Comparison of ENCODE assay signal across 16 cellular contexts in the genomic region with DNA sequence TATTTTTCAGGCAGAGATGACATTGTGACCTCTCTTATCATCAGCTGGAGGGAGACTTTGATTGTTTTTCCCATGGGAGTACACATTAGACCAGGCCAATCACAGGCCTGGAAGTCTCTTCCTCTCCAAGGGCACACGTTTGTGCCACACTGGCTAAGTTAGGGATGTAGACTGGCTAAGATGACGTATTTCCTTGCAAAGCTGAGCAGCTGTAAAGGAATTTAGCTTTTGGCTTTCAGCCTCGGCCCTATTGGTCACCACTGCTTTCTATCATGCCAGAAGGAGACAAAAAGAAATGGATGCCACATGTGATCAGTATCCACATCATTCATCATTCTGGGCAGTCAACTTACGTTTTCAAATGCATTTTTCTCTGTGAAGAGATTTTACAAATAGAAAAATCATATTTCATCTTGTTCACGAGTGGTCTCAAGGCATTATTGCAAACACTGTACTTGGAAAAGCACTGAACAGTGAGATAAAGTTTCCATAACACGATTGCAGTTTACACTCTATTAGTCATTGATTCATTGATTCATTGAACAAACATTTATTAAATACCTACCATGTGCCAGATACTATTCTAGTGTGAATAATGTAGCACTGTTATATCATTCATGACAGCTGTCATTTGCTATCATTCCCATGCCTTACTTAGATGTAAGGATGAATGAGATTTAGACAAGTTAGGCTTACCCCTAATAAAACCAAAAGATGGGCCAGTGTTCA. TPM values are rescaled to one million over a fixed set of nuclear protein-coding genes. Genes with fewer than 3 reads are reported as not detected.
DNase-seq lines count a peak whose midpoint lies in the region; ATAC-seq lines count a peak whose summit lies in the region.
"Had no signal": no experiment of that assay in that cellular context is flagged by ENCODE, and none has a peak within 500 bp of the region (broad histone marks: within the 10 kb centered on the region; RNA-seq: fewer than 3 reads in every experiment).

No MANE protein-coding gene starts in this region.

- no peak for ATAC-seq in HG03280 (IDR thresholded peaks at IDR 0.05; ENCODE audit: unreplicated experiment)
- ATAC-seq: activated T-helper 17 cell treated with anti-CD3 and anti-CD28 coated beads, Interleukin-2, amount 50 U/mL, for 72 hours had no signal

- H3K4me1 Mint-ChIP-seq in activated CD4-positive, alpha-beta T cell treated with anti-CD3 and anti-CD28 coated beads, Interleukin-2, amount 10 ng/mL, durations not matched to agents 7 days and 5 days = no peaks in the 10 kb centered on the region
- H3K4me1 Mint-ChIP-seq: activated T-helper 17 cell treated with anti-CD3 and anti-CD28 coated beads, Interleukin-2, amount 50 U/mL, for 72 hours had no signal

- H3K27ac ChIP-seq in epithelial cell of prostate = peak overlapping the region; percentile 28
- H3K27ac ChIP-seq: upper lobe of left lung had no signal

- H3K9me3 Mint-ChIP-seq in activated CD4-positive, alpha-beta T cell treated with anti-CD3 and anti-CD28 coated beads, Interleukin-2, amount 10 ng/mL, durations not matched to agents 7 days and 5 days = peaks cover 2% of the 10 kb centered on the region
- H3K9me3 Mint-ChIP-seq: activated T-helper 17 cell treated with anti-CD3 and anti-CD28 coated beads, Interleukin-2, amount 50 U/mL, for 72 hours; dendritic cell treated with granulocyte-macrophage colony-stimulating factor and Interleukin-4, amounts not matched to agents 40 ng/mL and 50 ng/mL, for 4 days had no signal

- no peak overlapping the region for H3K4me3 Mint-ChIP-seq in activated CD4-positive, alpha-beta T cell treated with anti-CD3 and anti-CD28 coated beads, Interleukin-2, amount 10 ng/mL, durations not matched to agents 7 days and 5 days
- H3K4me3 Mint-ChIP-seq: activated T-helper 17 cell treated with anti-CD3 and anti-CD28 coated beads, Interleukin-2, amount 50 U/mL, for 72 hours; dendritic cell treated with granulocyte-macrophage colony-stimulating factor and Interleukin-4, amounts not matched to agents 40 ng/mL and 50 ng/mL, for 4 days had no signal

- peak; percentile 87 for DNase-seq in AG20443 (ENCODE audit: low spot score)
- DNase-seq in RKO (ENCODE audit: low spot score) = peak; percentile 28
- DNase-seq in epithelial cell of prostate (ENCODE audit: low read depth, low spot score) = peak; percentile 6
- peak; percentile 37 for DNase-seq in non-pigmented ciliary epithelial cell (ENCODE audit: low read depth)
- DNase-seq in ureter (ENCODE audit: low spot score) = no peak
- no peak for DNase-seq in activated CD4-positive, alpha-beta T cell treated with anti-CD3 and anti-CD28 coated beads, Interleukin-2, amount 10 ng/mL, durations not matched to agents 7 days and 5 days
- DNase-seq in DMS53 treated with DMSO at 0.1 percent for 48 hours (lab: John Stamatoyannopoulos, UW; ENCODE audit: unreplicated experiment) = no peak
- DNase-seq: activated CD4-positive, alpha-beta T cell treated with anti-CD3 and anti-CD28 coated beads for 4 hours; C1 segment of cervical spinal cord; NCI-H1930; SW 1271; upper lobe of left lung had no signal

- H3K27me3 Mint-ChIP-seq in activated CD4-positive, alpha-beta T cell treated with anti-CD3 and anti-CD28 coated beads, Interleukin-2, amount 10 ng/mL, durations not matched to agents 7 days and 5 days = no peaks in the 10 kb centered on the region
- H3K27me3 Mint-ChIP-seq: activated T-helper 17 cell treated with anti-CD3 and anti-CD28 coated beads, Interleukin-2, amount 50 U/mL, for 72 hours; dendritic cell treated with granulocyte-macrophage colony-stimulating factor and Interleukin-4, amounts not matched to agents 40 ng/mL and 50 ng/mL, for 4 days had no signal

- POLR2A ChIA-PET in activated CD4-positive, alpha-beta T cell treated with anti-CD3 and anti-CD28 coated beads, Interleukin-2, amount 10 ng/mL, durations not matched to agents 7 days and 5 days (lab: Charles Lee) = no interaction called here

- no peak overlapping the region for H3K27ac Mint-ChIP-seq in activated CD4-positive, alpha-beta T cell treated with anti-CD3 and anti-CD28 coated beads, Interleukin-2, amount 10 ng/mL, durations not matched to agents 7 days and 5 days
- H3K27ac Mint-ChIP-seq: activated T-helper 17 cell treated with anti-CD3 and anti-CD28 coated beads, Interleukin-2, amount 50 U/mL, for 72 hours; dendritic cell treated with granulocyte-macrophage colony-stimulating factor and Interleukin-4, amounts not matched to agents 40 ng/mL and 50 ng/mL, for 4 days had no signal

- no peaks in the 10 kb centered on the region for H3K36me3 Mint-ChIP-seq in activated CD4-positive, alpha-beta T cell treated with anti-CD3 and anti-CD28 coated beads, Interleukin-2, amount 10 ng/mL, durations not matched to agents 7 days and 5 days (ENCODE audit: low read depth)

- CTCF ChIA-PET in activated CD4-positive, alpha-beta T cell treated with anti-CD3 and anti-CD28 coated beads, Interleukin-2, amount 10 ng/mL, durations not matched to agents 7 days and 5 days (lab: Charles Lee) = no interaction called here

RNA-seq across cellular contexts. Expression of a gene that starts 27.0 kb away (rescaled TPM):
- 83.6 TPM for total RNA-seq in ureter
- 10 to 100 TPM; 48.6 to 51.4 TPM for total RNA-seq in activated CD4-positive, alpha-beta T cell treated with anti-CD3 and anti-CD28 coated beads, Interleukin-2, amount 10 ng/mL, durations not matched to agents 7 days and 5 days

RNA-seq across cellular contexts. Expression of a gene that starts 52.2 kb away (rescaled TPM):
- not detected for total RNA-seq in ureter
- total RNA-seq in activated CD4-positive, alpha-beta T cell treated with anti-CD3 and anti-CD28 coated beads, Interleukin-2, amount 10 ng/mL, durations not matched to agents 7 days and 5 days = not detected
- total RNA-seq: skeletal muscle tissue had no signal

Comparison
In these comparisons a context has a peak if more than half of its experiments do, and no peak if none do; other contexts are left out.
1. DNase-seq: peak in AG20443 (single experiment), RKO (single experiment), epithelial cell of prostate (single experiment) and non-pigmented ciliary epithelial cell (single experiment); none in ureter (single experiment), activated CD4-positive, alpha-beta T cell treated with anti-CD3 and anti-CD28 coated beads, Interleukin-2, amount 10 ng/mL, durations not matched to agents 7 days and 5 days (single experiment) and DMS53 treated with DMSO at 0.1 percent for 48 hours (single experiment).